Comparison of ENCODE assay signal across 9 cellular contexts in the genomic region with DNA sequence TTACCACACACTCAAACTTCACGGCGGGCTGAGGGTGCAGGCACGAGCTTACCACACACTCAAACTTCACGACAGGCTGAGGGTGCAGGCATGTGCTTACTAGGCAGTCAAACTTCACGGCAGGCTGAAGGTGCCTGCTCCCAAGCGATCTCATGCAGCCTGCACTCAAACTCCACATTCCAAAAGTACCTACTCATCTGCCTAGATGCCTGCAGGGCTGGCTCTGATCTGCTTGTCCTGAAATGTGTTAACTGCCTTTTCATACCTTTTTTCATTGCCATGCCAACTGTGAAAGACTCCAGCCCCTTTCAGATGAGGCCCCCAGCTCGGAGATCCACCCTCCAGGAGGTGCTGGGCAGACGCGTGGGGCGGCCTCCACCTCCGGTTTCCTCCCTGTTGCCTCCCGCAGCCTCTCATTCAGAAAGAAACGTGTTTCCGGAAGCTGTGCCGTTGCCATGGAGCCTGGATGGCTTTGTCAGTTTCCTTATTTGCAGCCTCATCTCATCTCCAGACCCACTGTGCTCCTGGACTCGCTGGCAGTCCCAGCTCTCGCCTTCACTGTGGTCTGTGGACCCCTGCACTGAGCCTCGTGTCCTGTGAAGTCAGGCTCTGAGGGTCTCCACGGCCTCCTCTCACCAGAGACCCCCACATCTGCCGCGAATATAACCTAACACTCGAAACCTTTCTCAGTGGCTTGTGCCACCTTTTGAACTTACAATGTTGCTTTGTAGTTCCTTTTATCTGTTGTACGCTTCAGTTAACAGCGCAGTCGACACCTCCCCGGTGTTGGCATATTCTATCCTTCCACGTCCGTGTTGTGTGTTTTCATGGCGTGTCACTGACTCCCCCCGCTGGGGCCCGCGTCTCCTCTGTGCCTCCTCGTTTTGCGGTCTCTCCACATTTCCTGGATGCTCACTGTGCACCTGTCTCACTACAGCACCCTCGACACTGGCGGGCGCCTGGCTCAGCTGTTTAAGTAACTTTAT.
A peak's percentile ranks its signal among the peaks of the same experiment; 100 is the strongest.
DNase-seq lines count a peak whose midpoint lies in the region; ATAC-seq and TF ChIP-seq lines count a peak whose summit lies in the region.
"Had no signal": no experiment of that assay in that cellular context is flagged by ENCODE, and none has a peak within 500 bp of the region (broad histone marks: within the 10 kb centered on the region; RNA-seq: fewer than 3 reads in every experiment).

No MANE protein-coding gene starts in this region.

- peaks cover 3% of the 10 kb centered on the region for H3K9me3 Mint-ChIP-seq in central memory CD8-positive, alpha-beta T cell

- H3K27me3 ChIP-seq in esophagus squamous epithelium, result peaks cover 0 to 15% (median 0%) of the 10 kb centered on the region in 4 donors
- H3K27me3 ChIP-seq: neutrophil had no signal

- H3K4me1 ChIP-seq in esophagus squamous epithelium, result peaks cover 0 to 13% (median 0%) of the 10 kb centered on the region in 3 donors

- 39 to 54% methylated on average over 31 to 35 of the region's 37 CpGs for WGBS in esophagus squamous epithelium, 2 donors

- TF ChIP-seq CTCF in esophagus squamous epithelium (IDR thresholded peaks at IDR 0.05), result no peak

- intact Hi-C loops in esophagus squamous epithelium (cut with DNase I), result no loop called here

- no peaks in the 10 kb centered on the region for H3K9me3 ChIP-seq in esophagus squamous epithelium

- ATAC-seq in GM18858 (IDR thresholded peaks at IDR 0.05; ENCODE audit: unreplicated experiment), result peak; percentile 60
- ATAC-seq in central memory CD8-positive, alpha-beta T cell (replicated peaks; ENCODE audit: extremely low read depth, poor library complexity, severe bottlenecking), result peak; percentile 86
- no peak for ATAC-seq in GM18861 (IDR thresholded peaks at IDR 0.05; ENCODE audit: unreplicated experiment)

- H3K27ac ChIP-seq in esophagus squamous epithelium, result no peak overlapping the region
- H3K27ac ChIP-seq: neutrophil had no signal

- peak overlapping the region in 1 of 4 donors; percentile 41 for H3K4me3 ChIP-seq in esophagus squamous epithelium

- peak overlapping the region; percentile 84 for H3K27ac Mint-ChIP-seq in central memory CD8-positive, alpha-beta T cell (ENCODE audit: low read depth)

- peaks cover 19% of the 10 kb centered on the region for H3K4me1 Mint-ChIP-seq in central memory CD8-positive, alpha-beta T cell

- H3K36me3 Mint-ChIP-seq in central memory CD8-positive, alpha-beta T cell (ENCODE audit: insufficient read depth), result peaks cover 9% of the 10 kb centered on the region

- TF ChIP-seq POLR2A in esophagus squamous epithelium (IDR thresholded peaks at IDR 0.05), result no peak

- no peaks in the 10 kb centered on the region for H3K27me3 Mint-ChIP-seq in central memory CD8-positive, alpha-beta T cell

- H3K36me3 ChIP-seq in esophagus squamous epithelium, result no peaks in the 10 kb centered on the region
- H3K36me3 ChIP-seq: neutrophil had no signal

- peak; percentile 23 for DNase-seq in LoVo (ENCODE audit: low spot score)
- peak; percentile 54 for DNase-seq in activated CD4-positive, CD25-positive, alpha-beta regulatory T cell treated with anti-CD3 and anti-CD28 coated beads, Interleukin-2, amount 50 U/mL, for 72 hours
- peak; percentile 40 to 65 for DNase-seq in central memory CD8-positive, alpha-beta T cell (ENCODE audit: low spot score in 2 of 2)
- DNase-seq in putamen (ENCODE audit: low spot score), result peak; percentile 28
- DNase-seq in NCI-H524 (lab: John Stamatoyannopoulos, UW), result no peak
- DNase-seq in esophagus squamous epithelium (lab: John Stamatoyannopoulos, UW), result no peak

- peak overlapping the region; percentile 78 for H3K4me3 Mint-ChIP-seq in central memory CD8-positive, alpha-beta T cell

Comparison
In these comparisons a context has a peak if more than half of its experiments do, and no peak if none do; other contexts are left out.
1. DNase-seq: peak in LoVo (single experiment), activated CD4-positive, CD25-positive, alpha-beta regulatory T cell treated with anti-CD3 and anti-CD28 coated beads, Interleukin-2, amount 50 U/mL, for 72 hours (single experiment), central memory CD8-positive, alpha-beta T cell (2 of 2) and putamen (single experiment); none in NCI-H524 (0 of 2) and esophagus squamous epithelium (single experiment).